Comparison of ENCODE assay signal across 23 cellular contexts in the genomic region with DNA sequence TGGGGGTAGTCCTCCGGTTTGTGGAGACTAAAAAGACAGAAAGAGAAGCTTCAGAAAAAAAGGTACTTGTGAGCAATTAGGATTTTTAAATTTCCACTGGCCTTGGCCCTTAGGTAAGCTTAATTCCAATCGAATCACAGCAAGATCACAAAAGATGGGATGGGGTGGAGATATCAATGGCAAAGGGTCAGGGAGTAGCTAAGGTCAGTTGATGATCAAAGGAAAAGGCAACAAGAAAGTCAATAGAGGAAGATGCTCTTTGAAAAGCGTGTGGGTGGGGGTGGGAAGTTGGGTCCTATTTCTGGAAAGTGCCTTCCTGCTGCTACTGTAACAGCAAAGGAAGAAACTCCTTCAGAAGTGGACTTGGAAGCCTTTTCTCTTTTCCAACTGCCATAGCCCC. TPM values are rescaled to one million over a fixed set of nuclear protein-coding genes. Genes with fewer than 3 reads are reported as not detected.
DNase-seq lines count a peak whose midpoint lies in the region; ATAC-seq, FAIRE-seq and TF ChIP-seq lines count a peak whose summit lies in the region.
"Had no signal": no experiment of that assay in that cellular context is flagged by ENCODE, and none has a peak within 500 bp of the region (broad histone marks: within the 10 kb centered on the region; RNA-seq: fewer than 3 reads in every experiment).

No MANE protein-coding gene starts in this region.

- WGBS in HepG2 (ENCODE audit: low lambda C conversion rate): 27% methylated on average over 3 of the region's 3 CpGs
- 50% methylated on average over 3 of the region's 3 CpGs for WGBS in right lobe of liver (ENCODE audit: insufficient coverage, low coverage, low lambda C conversion rate, missing lambda C conversion rate)

- no peak for TF ChIP-seq CTCF in HepG2 (CRISPR knock-in tag; IDR thresholded peaks at IDR 0.05)
- no peak for TF ChIP-seq CTCF in right lobe of liver (IDR thresholded peaks at IDR 0.05)
- no peak for TF ChIP-seq CTCF in kidney (IDR thresholded peaks at IDR 0.05; ENCODE audit: borderline replicate concordance, extremely low read depth, insufficient read depth)
- no peak for TF ChIP-seq CTCF in neural crest cell (conservative IDR thresholded peaks at IDR 0.05)
- TF ChIP-seq CTCF in left lung (IDR thresholded peaks at IDR 0.05): no peak

- peak overlapping the region; percentile 33 for H3K4me2 ChIP-seq in HepG2 (ENCODE audit: low read depth, low read length)
- H3K4me2 ChIP-seq: BLaER1, GM23338 had no signal

- ATAC-seq in HepG2 (peak; percentile 69), right lobe of liver (no peak), left lung (no peak)
- ATAC-seq: CD8-positive, alpha-beta T cell; GM23338; HCT116 had no signal

- peaks cover 53% of the 10 kb centered on the region for H3K4me1 Mint-ChIP-seq in neural crest cell
- H3K4me1 Mint-ChIP-seq: CD14-positive monocyte had no signal

- H3K27ac ChIP-seq in HepG2 (ENCODE audit: extremely low read length, insufficient read depth, low read length) (peak overlapping the region; percentile 74), right lobe of liver (peak overlapping the region in 1 of 3 donors; percentile 67), kidney (ENCODE audit: low read depth in 2 of 2, low read length in 2 of 2) (peak overlapping the region in 1 of 2 donors; percentile 9), left lung (no peak overlapping the region)
- H3K27ac ChIP-seq: BLaER1, HL-60 had no signal

- no peak for TF ChIP-seq RAD21 in HepG2 (CRISPR knock-in tag; IDR thresholded peaks at IDR 0.05)

- peaks cover 71% of the 10 kb centered on the region for H3K4me1 ChIP-seq in HepG2 (ENCODE audit: insufficient read depth, low read length)
- H3K4me1 ChIP-seq in right lobe of liver: peaks cover 0 to 35% (median 14%) of the 10 kb centered on the region in 4 donors
- peaks cover 0 to 6% of the 10 kb centered on the region in 2 donors for H3K4me1 ChIP-seq in kidney (ENCODE audit: control insufficient read depth in 1 of 2, insufficient read depth in 1 of 2, low read depth in 1 of 2, low read length in 2 of 2)
- peaks cover 0 to 11% of the 10 kb centered on the region in 2 donors for H3K4me1 ChIP-seq in left lung
- H3K4me1 ChIP-seq: BLaER1 had no signal

- DNase-seq in HepG2 (ENCODE audit: low spot score) (peak; percentile 66), right lobe of liver (no peak), NCI-H69 (lab: John Stamatoyannopoulos, UW) (peak; percentile 10), kidney (no peak), neural crest cell (ENCODE audit: low read depth, low spot score) (no peak), NCI-H2029 (lab: John Stamatoyannopoulos, UW) (no peak), left lung (no peak)
- DNase-seq in stimulated activated CD4-positive, alpha-beta T cell treated with anti-CD3 and anti-CD28 coated beads, Interleukin-1b, Interleukin-23, amount 100 ng/mL, for 48 hours: no peak
- DNase-seq: 8988T; CD8-positive, alpha-beta T cell; COR-L47; HFFc6; IMR-90 had no signal

- TF ChIP-seq EP300 in HepG2 (IDR thresholded peaks at IDR 0.05; ENCODE audit: low read depth in 2 of 2, low read length in 2 of 2) (peak in 1 of 2 experiments; percentile 91; a peak in 2 of 4 replicates), HepG2 (CRISPR knock-in tag; IDR thresholded peaks at IDR 0.05; ENCODE audit: borderline replicate concordance) (peak; percentile 44; the same call in 1 of the 2 replicates)

- CTCF ChIA-PET in HepG2 (lab: Yijun Ruan, JAX; ENCODE audit: low intra/inter-chr PET ratio, low total read pairs): no interaction called here

- H3K9ac ChIP-seq in HepG2 (ENCODE audit: insufficient read depth, low read depth, low read length): no peak overlapping the region
- H3K9ac ChIP-seq in kidney (ENCODE audit: low read length in 2 of 2): peak overlapping the region in 1 of 2 donors; percentile 57
- H3K9ac ChIP-seq: BLaER1 had no signal

- H3K9me3 ChIP-seq in HepG2 (ENCODE audit: low read length) (no peaks in the 10 kb centered on the region), right lobe of liver (no peaks in the 10 kb centered on the region), kidney (ENCODE audit: control insufficient read depth in 1 of 2, low read length in 2 of 2) (no peaks in the 10 kb centered on the region), left lung (no peaks in the 10 kb centered on the region)
- H3K9me3 ChIP-seq: BLaER1 had no signal

- H4K20me1 ChIP-seq in HepG2 (ENCODE audit: insufficient read depth, low read length): no peaks in the 10 kb centered on the region
- H4K20me1 ChIP-seq: BLaER1 had no signal

- H3K36me3 ChIP-seq in HepG2 (replicated peaks in 1 of 2; ENCODE audit: control insufficient read depth in 1 of 2, insufficient read depth in 2 of 2, low read length in 2 of 2) (peaks cover 0 to 3% of the 10 kb centered on the region in 2 experiments; a peak in 2 of 5 replicates), right lobe of liver (no peaks in the 10 kb centered on the region), kidney (ENCODE audit: control insufficient read depth in 1 of 2, insufficient read depth in 2 of 2, low read length in 2 of 2) (peaks cover 2 to 6% of the 10 kb centered on the region in 2 donors), left lung (peaks cover 0 to 7% of the 10 kb centered on the region in 2 donors)

- FAIRE-seq in HepG2 (lab: Jason Lieb, UNC): peak; percentile 51
- no peak for FAIRE-seq in kidney (lab: Jason Lieb, UNC)
- FAIRE-seq: D721Med, GM12891, H54 had no signal

- intact Hi-C loops in HepG2 (cut with micrococcal nuclease; ENCODE audit: unreplicated experiment): loop anchor here (2.0 kb wide), 1 partner anchor 25 kb away; no protein-coding TSS in a partner anchor
- intact Hi-C loops in right lobe of liver (cut with DNase I): no loop called here
- intact Hi-C loops in kidney (cut with DNase I): no loop called here
- intact Hi-C loops in left lung (cut with DNase I): no loop called here

- in situ Hi-C loops in HepG2 (cut with HindIII; ENCODE audit: extremely low pct_ligation_motif_present, low pct_unique_long_range_greater_than_20kb): no loop called here

- H3K4me3 ChIP-seq in HepG2 (replicated peaks in 1 of 3; ENCODE audit: insufficient read depth in 1 of 3, low read depth in 2 of 3, low read length in 3 of 3): no peak overlapping the region
- H3K4me3 ChIP-seq in right lobe of liver: no peak overlapping the region
- peak overlapping the region; percentile 71 to 81 for H3K4me3 ChIP-seq in kidney (ENCODE audit: low read length in 2 of 2)
- H3K4me3 ChIP-seq in left lung: no peak overlapping the region
- H3K4me3 ChIP-seq: BLaER1, GM23338 had no signal

- peaks cover 6% of the 10 kb centered on the region for H3K9me3 Mint-ChIP-seq in neural crest cell
- H3K9me3 Mint-ChIP-seq: CD8-positive, alpha-beta T cell; GM23338; HFFc6 had no signal

- peak overlapping the region; percentile 85 for H3K27ac Mint-ChIP-seq in neural crest cell (ENCODE audit: unreplicated experiment)
- H3K27ac Mint-ChIP-seq: CD8-positive, alpha-beta T cell; GM23338; HFFc6 had no signal

- no peak overlapping the region for H2AFZ ChIP-seq in HepG2 (ENCODE audit: low read length)
- H2AFZ ChIP-seq: GM23338 had no signal

- H3K79me2 ChIP-seq in HepG2 (ENCODE audit: insufficient read depth, low read length): no peaks in the 10 kb centered on the region

- H3K27me3 Mint-ChIP-seq in neural crest cell (ENCODE audit: low read depth): no peaks in the 10 kb centered on the region

- H3K36me3 Mint-ChIP-seq in neural crest cell (ENCODE audit: low read depth): peaks cover 23% of the 10 kb centered on the region

- H3K4me3 Mint-ChIP-seq in neural crest cell: peak overlapping the region; percentile 28
- H3K4me3 Mint-ChIP-seq: CD14-positive monocyte; CD8-positive, alpha-beta T cell; GM23338; HFFc6 had no signal

- POLR2A ChIA-PET in HepG2 (lab: Yijun Ruan, JAX): interaction anchor here (1.4 to 3.2 kb wide), 5 partner anchors 10 to 35 kb away, joined by 4 to 49 read pairs (median 7); partner anchors contain the start of gene AMACR

- no peak for TF ChIP-seq POLR2A in HepG2 (IDR thresholded peaks at IDR 0.05; ENCODE audit: insufficient read depth in 1 of 2, low read depth in 2 of 2, low read length in 2 of 2)
- no peak for TF ChIP-seq POLR2A in right lobe of liver (IDR thresholded peaks at IDR 0.05)

- no peaks in the 10 kb centered on the region for H3K27me3 ChIP-seq in HepG2 (ENCODE audit: control insufficient read depth in 1 of 2, insufficient read depth in 2 of 2, low read length in 2 of 2)
- no peaks in the 10 kb centered on the region for H3K27me3 ChIP-seq in right lobe of liver
- H3K27me3 ChIP-seq in left lung: no peaks in the 10 kb centered on the region
- H3K27me3 ChIP-seq: BLaER1 had no signal

- no TSS peak for BruUV-seq in HepG2 (replicated peaks; lab: Mats Ljungman, UMichigan)

RNA-seq across cellular contexts. Expression of gene C1QTNF3, which starts 7.3 kb away (rescaled TPM):
- total RNA-seq in HepG2 (2016; rRNA removed; fragmentation: Illumina TruSeq; extraction: Trizol): 1.8 and 3.3 TPM in 2 replicates
- 0.61 and 0.79 TPM in 2 replicates for total RNA-seq in HepG2 (2016; cell fraction: cytosol; rRNA removed; fragmentation: Illumina TruSeq; extraction: Trizol; ENCODE audit: low read depth)
- 1.5 and 3.2 TPM in 2 replicates for total RNA-seq in HepG2 (2016; cell fraction: insoluble cytoplasmic fraction; rRNA removed; fragmentation: Illumina TruSeq; extraction: Trizol)
- 1.5 and 1.9 TPM in 2 replicates for total RNA-seq in HepG2 (2016; cell fraction: membrane; rRNA removed; fragmentation: Illumina TruSeq; extraction: Trizol)
- 8.0 and 8.4 TPM in 2 replicates for total RNA-seq in HepG2 (2016; cell fraction: nucleus; rRNA removed; fragmentation: Illumina TruSeq; extraction: Trizol)
- 9.1 and 10.8 TPM in 2 replicates for polyA plus RNA-seq in HepG2 (2011; rRNA removed)
- 1.9 and 3.1 TPM in 2 replicates for polyA plus RNA-seq in HepG2 (2011; cell fraction: cytosol; rRNA removed)
- 21.6 and 21.8 TPM in 2 replicates for polyA plus RNA-seq in HepG2 (2011; cell fraction: nucleus; rRNA removed)
- polyA plus RNA-seq in HepG2 (2012): 4.9 and 5.2 TPM in 2 replicates
- 0.72 and 0.79 TPM in 2 replicates for polyA plus RNA-seq in HepG2 (2016; cell fraction: cytosol; fragmentation: Illumina TruSeq; extraction: Trizol; ENCODE audit: low read depth)
- polyA plus RNA-seq in HepG2 (2016; cell fraction: insoluble cytoplasmic fraction; fragmentation: Illumina TruSeq; extraction: Trizol; ENCODE audit: low read depth): 2.0 and 3.0 TPM in 2 replicates
- 1.2 and 1.8 TPM in 2 replicates for polyA plus RNA-seq in HepG2 (2016; cell fraction: membrane; fragmentation: Illumina TruSeq; extraction: Trizol; ENCODE audit: low read depth)
- polyA plus RNA-seq in HepG2 (2016; cell fraction: nucleus; fragmentation: Illumina TruSeq; extraction: Trizol; ENCODE audit: insufficient read depth, low read depth): 23.2 and 24.2 TPM in 2 replicates
- 2.5 and 3.3 TPM in 2 replicates for polyA minus RNA-seq in HepG2 (2011; rRNA and poly(A)+ RNA removed; ENCODE audit: low replicate concordance)
- 0.59 TPM in 1 of 2 replicates, not detected in the other for polyA minus RNA-seq in HepG2 (2011; cell fraction: cytosol; rRNA and poly(A)+ RNA removed)
- polyA minus RNA-seq in HepG2 (2011; cell fraction: nucleus; rRNA and poly(A)+ RNA removed): 29.5 and 30.0 TPM in 2 replicates
- total RNA-seq in right lobe of liver: 1 to 10 TPM; 1.5 to 7.7 (median 3.1) TPM
- 38.4 TPM for total RNA-seq in kidney
- 6.3 TPM for polyA plus RNA-seq in kidney (ENCODE audit: insufficient read depth, low read depth, low replicate concordance)
- 7.7 and 8.7 TPM in 2 replicates for total RNA-seq in neural crest cell
- 10 to 100 TPM in 1 of 2 donors, 1 to 10 TPM in 1; 4.5 to 25.6 TPM for total RNA-seq in left lung
- polyA plus RNA-seq: CD14-positive monocyte had no signal

RNA-seq across cellular contexts. Expression of gene AMACR, which starts 27.9 kb away (rescaled TPM):
- 19.7 and 27.7 TPM in 2 replicates for total RNA-seq in HepG2 (2016; rRNA removed; fragmentation: Illumina TruSeq; extraction: Trizol)
- total RNA-seq in HepG2 (2016; cell fraction: cytosol; rRNA removed; fragmentation: Illumina TruSeq; extraction: Trizol; ENCODE audit: low read depth): 1.8 and 2.6 TPM in 2 replicates
- total RNA-seq in HepG2 (2016; cell fraction: insoluble cytoplasmic fraction; rRNA removed; fragmentation: Illumina TruSeq; extraction: Trizol): 20.6 and 25.9 TPM in 2 replicates
- 4.3 and 5.1 TPM in 2 replicates for total RNA-seq in HepG2 (2016; cell fraction: membrane; rRNA removed; fragmentation: Illumina TruSeq; extraction: Trizol)
- total RNA-seq in HepG2 (2016; cell fraction: nucleus; rRNA removed; fragmentation: Illumina TruSeq; extraction: Trizol): 11.1 and 14.0 TPM in 2 replicates
- 8.9 and 12.8 TPM in 2 replicates for polyA plus RNA-seq in HepG2 (2011; rRNA removed)
- polyA plus RNA-seq in HepG2 (2011; cell fraction: cytosol; rRNA removed): 10.2 and 15.5 TPM in 2 replicates
- polyA plus RNA-seq in HepG2 (2011; cell fraction: nucleus; rRNA removed): 8.4 and 8.6 TPM in 2 replicates
- polyA plus RNA-seq in HepG2 (2012): 18.2 and 29.1 TPM in 2 replicates
- 1.9 and 2.0 TPM in 2 replicates for polyA plus RNA-seq in HepG2 (2016; cell fraction: cytosol; fragmentation: Illumina TruSeq; extraction: Trizol; ENCODE audit: low read depth)
- 26.5 and 27.8 TPM in 2 replicates for polyA plus RNA-seq in HepG2 (2016; cell fraction: insoluble cytoplasmic fraction; fragmentation: Illumina TruSeq; extraction: Trizol; ENCODE audit: low read depth)
- polyA plus RNA-seq in HepG2 (2016; cell fraction: membrane; fragmentation: Illumina TruSeq; extraction: Trizol; ENCODE audit: low read depth): 3.6 and 3.9 TPM in 2 replicates
- 12.7 and 13.2 TPM in 2 replicates for polyA plus RNA-seq in HepG2 (2016; cell fraction: nucleus; fragmentation: Illumina TruSeq; extraction: Trizol; ENCODE audit: insufficient read depth, low read depth)
- polyA minus RNA-seq in HepG2 (2011; rRNA and poly(A)+ RNA removed; ENCODE audit: low replicate concordance): 5.4 and 8.6 TPM in 2 replicates
- polyA minus RNA-seq in HepG2 (2011; cell fraction: cytosol; rRNA and poly(A)+ RNA removed): 10.2 and 11.8 TPM in 2 replicates
- polyA minus RNA-seq in HepG2 (2011; cell fraction: nucleus; rRNA and poly(A)+ RNA removed): 12.7 and 13.4 TPM in 2 replicates
- 10 to 100 TPM; 28.7 to 62.4 (median 41.9) TPM for total RNA-seq in right lobe of liver
- 291 TPM for total RNA-seq in kidney
- polyA plus RNA-seq in kidney (ENCODE audit: insufficient read depth, low read depth, low replicate concordance): 155 TPM
- total RNA-seq in neural crest cell: 14.3 and 16.1 TPM in 2 replicates
- total RNA-seq in left lung: 10 to 100 TPM; 13.6 to 24.3 TPM

RNA-seq across cellular contexts. Expression of gene SLC45A2, which starts 51.2 kb away (rescaled TPM):
- total RNA-seq in HepG2 (2016; rRNA removed; fragmentation: Illumina TruSeq; extraction: Trizol) (0.22 TPM in 1 of 2 replicates, not detected in the other), right lobe of liver (1 to 10 TPM in 1 of 6 experiments, under 1 TPM in 5; 0.20 to 2.3 (median 0.37) TPM), kidney (0.22 TPM), neural crest cell (0.36 and 1.3 TPM in 2 replicates), left lung (not detected)
- not detected in 2 replicates for total RNA-seq in HepG2 (2016; cell fraction: cytosol; rRNA removed; fragmentation: Illumina TruSeq; extraction: Trizol; ENCODE audit: low read depth)
- total RNA-seq in HepG2 (2016; cell fraction: insoluble cytoplasmic fraction; rRNA removed; fragmentation: Illumina TruSeq; extraction: Trizol): 0.17 TPM in 1 of 2 replicates, not detected in the other
- total RNA-seq in HepG2 (2016; cell fraction: membrane; rRNA removed; fragmentation: Illumina TruSeq; extraction: Trizol): not detected in 2 replicates
- 0.34 TPM in 1 of 2 replicates, not detected in the other for total RNA-seq in HepG2 (2016; cell fraction: nucleus; rRNA removed; fragmentation: Illumina TruSeq; extraction: Trizol)
- polyA plus RNA-seq in HepG2 (2011; rRNA removed) (0.13 and 0.24 TPM in 2 replicates), kidney (ENCODE audit: insufficient read depth, low read depth, low replicate concordance) (0.22 TPM)
- polyA plus RNA-seq in HepG2 (2011; cell fraction: cytosol; rRNA removed): 0.13 TPM in 1 of 2 replicates, not detected in the other
- 0.79 and 0.92 TPM in 2 replicates for polyA plus RNA-seq in HepG2 (2011; cell fraction: nucleus; rRNA removed)
- 0.13 and 0.15 TPM in 2 replicates for polyA plus RNA-seq in HepG2 (2012)
- not detected in 2 replicates for polyA plus RNA-seq in HepG2 (2016; cell fraction: cytosol; fragmentation: Illumina TruSeq; extraction: Trizol; ENCODE audit: low read depth)
- not detected in 2 replicates for polyA plus RNA-seq in HepG2 (2016; cell fraction: insoluble cytoplasmic fraction; fragmentation: Illumina TruSeq; extraction: Trizol; ENCODE audit: low read depth)
- not detected in 2 replicates for polyA plus RNA-seq in HepG2 (2016; cell fraction: membrane; fragmentation: Illumina TruSeq; extraction: Trizol; ENCODE audit: low read depth)
- not detected in 2 replicates for polyA plus RNA-seq in HepG2 (2016; cell fraction: nucleus; fragmentation: Illumina TruSeq; extraction: Trizol; ENCODE audit: insufficient read depth, low read depth)
- polyA minus RNA-seq in HepG2 (2011; rRNA and poly(A)+ RNA removed; ENCODE audit: low replicate concordance): 0.66 and 0.80 TPM in 2 replicates
- not detected in 2 replicates for polyA minus RNA-seq in HepG2 (2011; cell fraction: cytosol; rRNA and poly(A)+ RNA removed)
- 2.9 and 4.2 TPM in 2 replicates for polyA minus RNA-seq in HepG2 (2011; cell fraction: nucleus; rRNA and poly(A)+ RNA removed)
- total RNA-seq: CD8-positive, alpha-beta T cell; GM23338; HFFc6; HT1080; IMR-90 had no signal
- polyA plus RNA-seq: AG04450, CD14-positive monocyte, GM23338 had no signal

Comparison
In these comparisons a context has a peak if more than half of its experiments do, and no peak if none do; other contexts are left out.
1. DNase-seq: peak in HepG2 (single experiment) and NCI-H69 (single experiment); none in right lobe of liver (0 of 3), kidney (single experiment), neural crest cell (single experiment), NCI-H2029 (single experiment), left lung (0 of 2) and stimulated activated CD4-positive, alpha-beta T cell treated with anti-CD3 and anti-CD28 coated beads, Interleukin-1b, Interleukin-23, amount 100 ng/mL, for 48 hours (single experiment).
2. H3K4me3 ChIP-seq: peak in kidney (2 of 2); none in HepG2 (0 of 3), right lobe of liver (0 of 3) and left lung (0 of 2).